In the genomic region with DNA sequence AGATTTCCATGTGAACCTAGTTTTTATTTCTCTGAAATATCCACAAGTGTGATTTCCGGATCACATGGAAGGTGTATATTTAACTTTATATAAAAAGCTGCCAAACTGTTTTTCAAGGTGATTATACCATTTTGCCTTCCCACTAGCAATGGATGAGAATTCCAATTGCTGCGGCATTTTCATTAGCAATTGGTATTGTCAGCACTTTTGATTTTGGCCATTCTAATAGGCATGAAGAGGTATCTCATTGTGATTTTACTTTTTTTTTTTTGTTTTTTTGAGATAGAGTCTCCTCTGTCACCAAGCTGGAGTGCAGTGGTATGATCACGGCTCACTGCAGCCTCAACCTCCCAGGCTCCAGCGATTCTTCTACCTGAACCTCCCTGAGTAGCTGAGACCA, we compare ENCODE assay signal across 21 cellular contexts. TPM values are rescaled to one million over a fixed set of nuclear protein-coding genes. Genes with fewer than 3 reads are reported as not detected.
DNase-seq lines count a peak whose midpoint lies in the region; ATAC-seq, FAIRE-seq and TF ChIP-seq lines count a peak whose summit lies in the region.
"Had no signal": no experiment of that assay in that cellular context is flagged by ENCODE, and none has a peak within 500 bp of the region (broad histone marks: within the 10 kb centered on the region; RNA-seq: fewer than 3 reads in every experiment).

No MANE protein-coding gene starts in this region.

- H3K27ac ChIP-seq in A549 (no peak overlapping the region), HCT116 (ENCODE audit: low read depth, low read length) (no peak overlapping the region), K562 (ENCODE audit: extremely low read depth, low read depth, low read length) (no peak overlapping the region)
- H3K27ac ChIP-seq: BLaER1 treated with 17β-estradiol and CSF1 and Interleukin-3, amounts not matched to agents 10 nM and 100 nM; C4-2B had no signal

- FAIRE-seq in A549 (lab: Jason Lieb, UNC) = no peak
- no peak for FAIRE-seq in K562 (lab: Jason Lieb, UNC)
- FAIRE-seq: A204.1, D721Med, G401.6, GM12891, GM19239 had no signal

- H3K4me1 Mint-ChIP-seq in effector memory CD8-positive, alpha-beta T cell (ENCODE audit: low read depth in 2 of 2) = peaks cover 7 to 11% of the 10 kb centered on the region in 2 donors

- DNase-seq in A549 (ENCODE audit: low read depth in 1 of 2, low spot score in 1 of 2) = no peak
- no peak for DNase-seq in HCT116 (ENCODE audit: low read depth, low spot score)
- no peak for DNase-seq in K562 (ENCODE audit: extremely low read depth in 1 of 4, low spot score in 3 of 4)
- DNase-seq in effector memory CD8-positive, alpha-beta T cell = no peak
- DNase-seq: 8988T; AML-193; Caco-2; Calu3; CD4-positive, alpha-beta T cell; CD8-positive, alpha-beta T cell; DMS79 treated with DMSO at 0.1 percent for 48 hours; GF-D8 had no signal

- CTCF ChIA-PET in A549 (lab: Yijun Ruan, JAX) (interaction anchor here (0.6 to 1.8 kb wide), 5 partner anchors 21 to 606 kb away, joined by 3 to 4 read pairs (median 3); no protein-coding TSS in a partner anchor), HCT116 (lab: Charles Lee) (no interaction called here), K562 (lab: Yijun Ruan, JAX; ENCODE audit: low intra/inter-chr PET ratio) (no interaction called here)

- H3K4me3 Mint-ChIP-seq in effector memory CD8-positive, alpha-beta T cell = no peak overlapping the region
- H3K4me3 Mint-ChIP-seq: B cell; CD4-positive, alpha-beta T cell; CD8-positive, alpha-beta T cell had no signal

- H3K36me3 Mint-ChIP-seq in effector memory CD8-positive, alpha-beta T cell (ENCODE audit: insufficient read depth) = peaks cover 2% of the 10 kb centered on the region

- no peak for TF ChIP-seq POLR2A in A549 (IDR thresholded peaks at IDR 0.05; ENCODE audit: low read length)
- no peak for TF ChIP-seq POLR2A in HCT116 (IDR thresholded peaks at IDR 0.05; ENCODE audit: borderline replicate concordance, extremely low read depth, insufficient read depth, insufficient read length)
- TF ChIP-seq POLR2A in K562 (conservative IDR thresholded peaks at IDR 0.05) = no peak

- in situ Hi-C loops in K562 (cut with MboI) = no loop called here

- TF ChIP-seq CTCF in A549 (IDR thresholded peaks at IDR 0.05) = no peak
- no peak for TF ChIP-seq CTCF in HCT116 (IDR thresholded peaks at IDR 0.05 in 2 of 3, conservative IDR thresholded peaks at IDR 0.05 in 1 of 3; ENCODE audit: borderline replicate concordance in 1 of 3, insufficient read depth in 1 of 3, low read depth in 2 of 3, low read length in 2 of 3)
- no peak for TF ChIP-seq CTCF in K562 (IDR thresholded peaks at IDR 0.05 in 2 of 3, conservative IDR thresholded peaks at IDR 0.05 in 1 of 3; ENCODE audit: insufficient read depth in 2 of 3, low read depth in 1 of 3, low read length in 3 of 3)

- peaks cover 21 to 23% of the 10 kb centered on the region in 2 donors for H3K27me3 Mint-ChIP-seq in effector memory CD8-positive, alpha-beta T cell
- H3K27me3 Mint-ChIP-seq: CD4-positive, alpha-beta T cell had no signal

- H3K4me2 ChIP-seq in A549 = no peak overlapping the region
- no peak overlapping the region for H3K4me2 ChIP-seq in HCT116 (ENCODE audit: low read length)
- H3K4me2 ChIP-seq in K562 (ENCODE audit: insufficient read depth, low read length) = no peak overlapping the region
- H3K4me2 ChIP-seq: BLaER1 treated with 17β-estradiol and CSF1 and Interleukin-3, amounts not matched to agents 10 nM and 100 nM had no signal

- H3K9me3 Mint-ChIP-seq in effector memory CD8-positive, alpha-beta T cell = no peaks in the 10 kb centered on the region
- H3K9me3 Mint-ChIP-seq: CD4-positive, alpha-beta T cell; CD8-positive, alpha-beta T cell had no signal

- H2AFZ ChIP-seq in HCT116 (ENCODE audit: low read depth, low read length, poor library complexity, severe bottlenecking) (peak overlapping the region; percentile 11), K562 (ENCODE audit: low read depth, low read length) (no peak overlapping the region)

- TF ChIP-seq RAD21 in A549 (conservative IDR thresholded peaks at IDR 0.05 in 1 of 2, IDR thresholded peaks at IDR 0.05 in 1 of 2) (no peak), HCT116 (IDR thresholded peaks at IDR 0.05; ENCODE audit: low read depth) (no peak), K562 (CRISPR knock-in tag; conservative IDR thresholded peaks at IDR 0.05 in 1 of 2, IDR thresholded peaks at IDR 0.05 in 1 of 2) (no peak)

- no peaks in the 10 kb centered on the region for H4K20me1 ChIP-seq in HCT116 (ENCODE audit: insufficient read depth)
- H4K20me1 ChIP-seq in K562 (replicated peaks; ENCODE audit: control insufficient read depth, insufficient read depth, low read length) = no peaks in the 10 kb centered on the region
- H4K20me1 ChIP-seq: BLaER1 treated with 17β-estradiol and CSF1 and Interleukin-3, amounts not matched to agents 10 nM and 100 nM had no signal

- BruUV-seq in HCT116 (replicated peaks; lab: Mats Ljungman, UMichigan) = no TSS peak
- no TSS peak for BruUV-seq in K562 (replicated peaks; lab: Mats Ljungman, UMichigan)

- no peak overlapping the region for H3K4me3 ChIP-seq in A549
- no peak overlapping the region for H3K4me3 ChIP-seq in HCT116 (replicated peaks in 1 of 2; ENCODE audit: low read depth in 1 of 2, low read length in 2 of 2)
- H3K4me3 ChIP-seq in K562 = no peak overlapping the region
- H3K4me3 ChIP-seq: BLaER1 treated with 17β-estradiol and CSF1 and Interleukin-3, amounts not matched to agents 10 nM and 100 nM had no signal

- no peak overlapping the region for H3K27ac Mint-ChIP-seq in effector memory CD8-positive, alpha-beta T cell
- H3K27ac Mint-ChIP-seq: CD4-positive, alpha-beta T cell; CD8-positive, alpha-beta T cell had no signal

- no peak for ATAC-seq in A549
- no peak for ATAC-seq in HCT116
- no peak for ATAC-seq in K562
- ATAC-seq in GM19397 (IDR thresholded peaks at IDR 0.05; ENCODE audit: unreplicated experiment) = no peak
- no peak for ATAC-seq in effector memory CD8-positive, alpha-beta T cell (replicated peaks)
- ATAC-seq: CD8-positive, alpha-beta T cell had no signal

- H3K36me3 ChIP-seq in HCT116 (ENCODE audit: control insufficient read depth in 1 of 2, insufficient read depth in 2 of 2, low read length in 2 of 2) (no peaks in the 10 kb centered on the region), K562 (ENCODE audit: control insufficient read depth, insufficient read depth, low read length) (no peaks in the 10 kb centered on the region)
- H3K36me3 ChIP-seq: BLaER1 treated with 17β-estradiol and CSF1 and Interleukin-3, amounts not matched to agents 10 nM and 100 nM had no signal

- intact Hi-C loops in HCT116 (cut with micrococcal nuclease) (no loop called here), K562 (cut with micrococcal nuclease) (no loop called here)

- no peak for TF ChIP-seq EP300 in A549 (IDR thresholded peaks at IDR 0.05)
- no peak for TF ChIP-seq EP300 in K562 (IDR thresholded peaks at IDR 0.05; ENCODE audit: low read length)

- peaks cover 8% of the 10 kb centered on the region; the same call in 1 of the 2 replicates for H3K27me3 ChIP-seq in HCT116 (ENCODE audit: insufficient read depth, low read length)
- H3K27me3 ChIP-seq in K562 (ENCODE audit: control insufficient read depth in 2 of 2, insufficient read depth in 2 of 2, low read length in 2 of 2) = peaks cover 4 to 8% of the 10 kb centered on the region in 2 experiments; a peak in 2 of 5 replicates
- H3K27me3 ChIP-seq: BLaER1 treated with 17β-estradiol and CSF1 and Interleukin-3, amounts not matched to agents 10 nM and 100 nM had no signal

- no peaks in the 10 kb centered on the region for H3K9me1 ChIP-seq in K562 (ENCODE audit: control insufficient read depth, insufficient read depth, low read length)

- H3K4me1 ChIP-seq in A549 = peaks cover 10% of the 10 kb centered on the region; the same call in 2 of the 3 replicates
- peaks cover 5 to 16% of the 10 kb centered on the region in 2 experiments for H3K4me1 ChIP-seq in HCT116 (ENCODE audit: control insufficient read depth in 1 of 2, insufficient read depth in 2 of 2, low read length in 2 of 2)
- H3K4me1 ChIP-seq in K562 (replicated peaks in 1 of 2; ENCODE audit: control insufficient read depth in 2 of 2, insufficient read depth in 2 of 2, low read length in 2 of 2) = peaks cover 5 to 17% of the 10 kb centered on the region in 2 experiments

- RAD21 ChIA-PET in HCT116 (lab: Charles Lee; ENCODE audit: low non-redundant PET in 1 of 2, low total read pairs in 2 of 2, uncharacterized antibody in 2 of 2, unreplicated experiment in 2 of 2) = no interaction called here

- H3K79me2 ChIP-seq in HCT116 (ENCODE audit: insufficient read depth, low read length) = no peaks in the 10 kb centered on the region
- H3K79me2 ChIP-seq in K562 (ENCODE audit: control insufficient read depth, insufficient read depth, low read length) = no peaks in the 10 kb centered on the region

- H3K9me2 ChIP-seq in HCT116 (ENCODE audit: insufficient read depth) = no peaks in the 10 kb centered on the region

- POLR2A ChIA-PET in A549 (lab: Yijun Ruan, JAX) (no interaction called here), HCT116 (lab: Charles Lee) (no interaction called here), K562 (lab: Yijun Ruan, JAX) (interaction anchor here (1.2 to 2.0 kb wide), 3 partner anchors 10 to 36 kb away, joined by 3 to 6 read pairs (median 5); partner anchors contain the start of gene TMEM183A)

- H3K9me3 ChIP-seq in A549 (no peaks in the 10 kb centered on the region), HCT116 (ENCODE audit: control insufficient read depth in 1 of 2, insufficient read depth in 1 of 2, low read depth in 1 of 2, low read length in 2 of 2) (no peaks in the 10 kb centered on the region), K562 (replicated peaks; ENCODE audit: control insufficient read depth, insufficient read depth, low read depth, low read length) (no peaks in the 10 kb centered on the region)
- H3K9me3 ChIP-seq: Caco-2 had no signal

- H3K9ac ChIP-seq in HCT116 (ENCODE audit: low read length) = no peak overlapping the region
- H3K9ac ChIP-seq in K562 (ENCODE audit: insufficient read depth in 1 of 2, low read depth in 2 of 2, low read length in 2 of 2) = no peak overlapping the region
- H3K9ac ChIP-seq: BLaER1 treated with 17β-estradiol and CSF1 and Interleukin-3, amounts not matched to agents 10 nM and 100 nM had no signal

- WGBS in A549 (ENCODE audit: missing lambda C conversion rate) = 47% methylated on average over 4 of the region's 4 CpGs
- WGBS in K562 (ENCODE audit: insufficient coverage, low coverage, missing lambda C conversion rate) = 22% methylated on average over 4 of the region's 4 CpGs

RNA-seq across cellular contexts. Expression of gene CYB5R1, which starts 5.0 kb away (rescaled TPM):
- polyA plus RNA-seq in A549 (2011; rRNA removed) = 15.9 and 19.0 TPM in 2 replicates
- polyA plus RNA-seq in A549 (2012; cell fraction: cytosol; rRNA removed) = 14.2 and 15.8 TPM in 2 replicates
- 18.7 and 19.8 TPM in 2 replicates for polyA plus RNA-seq in A549 (2012; cell fraction: nucleus; rRNA removed)
- polyA plus RNA-seq in A549 (2017; fragmentation: RNase III; extraction: RNeasy Plus Mini Kit Qiagen cat#74134 plus additional on column Dnase treatment) = 16.5 to 19.3 TPM (median 19.3 TPM) in 3 replicates
- 13.1 and 19.2 TPM in 2 replicates for polyA minus RNA-seq in A549 (2011; rRNA and poly(A)+ RNA removed)
- 16.5 TPM for total RNA-seq in HCT116 (2021; ENCODE audit: unreplicated experiment)
- 16.0 and 22.5 TPM in 2 replicates for polyA plus RNA-seq in HCT116 (2012)
- 95.0 and 159 TPM in 2 replicates for total RNA-seq in K562 (2011; cell fraction: chromatin; rRNA removed; ENCODE audit: low replicate concordance)
- 139 and 149 TPM in 2 replicates for total RNA-seq in K562 (2011; cell fraction: nucleolus; rRNA removed)
- 123 and 126 TPM in 2 replicates for total RNA-seq in K562 (2011; cell fraction: nucleoplasm; rRNA removed)
- total RNA-seq in K562 (2014; rRNA removed) = 42.8 and 48.3 TPM in 2 replicates
- total RNA-seq in K562 (2014; rRNA removed; fragmentation: Illumina TruSeq; extraction: Trizol) = 34.4 and 34.6 TPM in 2 replicates
- 32.2 and 32.3 TPM in 2 replicates for total RNA-seq in K562 (2015; rRNA removed; fragmentation: Illumina TruSeq; extraction: Trizol)
- 38.8 and 41.1 TPM in 2 replicates for total RNA-seq in K562 (2021)
- polyA plus RNA-seq in K562 (2011; rRNA removed) = 29.0 and 35.8 TPM in 2 replicates
- polyA plus RNA-seq in K562 (2011; cell fraction: cytosol; rRNA removed) = 22.3 and 33.8 TPM in 2 replicates
- polyA plus RNA-seq in K562 (2011; cell fraction: nucleus; rRNA removed) = 90.4 and 107 TPM in 2 replicates
- 41.2 and 48.6 TPM in 2 replicates for polyA plus RNA-seq in K562 (2012)
- 46.6 and 48.6 TPM in 2 replicates for polyA plus RNA-seq in K562 (2014; fragmentation: Illumina TruSeq; extraction: Trizol)
- 10 to 100 TPM; 10.6 to 14.3 TPM for polyA plus RNA-seq in K562 (2014; fragmentation: Nextera tagmentation; extraction: Ambion mirVana)
- 30.6 and 47.9 TPM in 2 replicates for polyA plus RNA-seq in K562 (2014; rRNA removed)
- polyA minus RNA-seq in K562 (2011; rRNA and poly(A)+ RNA removed) = 24.2 and 35.7 TPM in 2 replicates
- polyA minus RNA-seq in K562 (2011; cell fraction: cytosol; rRNA and poly(A)+ RNA removed) = 9.0 and 16.4 TPM in 2 replicates
- 38.1 and 46.9 TPM in 2 replicates for polyA minus RNA-seq in K562 (2011; cell fraction: nucleus; rRNA and poly(A)+ RNA removed)

RNA-seq across cellular contexts. Expression of gene ADIPOR1, which starts 13.9 kb away (rescaled TPM):
- polyA plus RNA-seq in A549 (2011; rRNA removed) = 131 and 149 TPM in 2 replicates
- 64.2 and 82.2 TPM in 2 replicates for polyA plus RNA-seq in A549 (2012; cell fraction: cytosol; rRNA removed)
- 28.4 and 37.9 TPM in 2 replicates for polyA plus RNA-seq in A549 (2012; cell fraction: nucleus; rRNA removed)
- polyA plus RNA-seq in A549 (2017; fragmentation: RNase III; extraction: RNeasy Plus Mini Kit Qiagen cat#74134 plus additional on column Dnase treatment) = 51.4 to 56.4 TPM (median 55.2 TPM) in 3 replicates
- polyA minus RNA-seq in A549 (2011; rRNA and poly(A)+ RNA removed) = 152 and 176 TPM in 2 replicates
- 89.8 TPM for total RNA-seq in HCT116 (2021; ENCODE audit: unreplicated experiment)
- polyA plus RNA-seq in HCT116 (2012) = 106 and 113 TPM in 2 replicates
- total RNA-seq in K562 (2011; cell fraction: chromatin; rRNA removed; ENCODE audit: low replicate concordance) = 104 TPM in 2 replicates
- 116 and 121 TPM in 2 replicates for total RNA-seq in K562 (2011; cell fraction: nucleolus; rRNA removed)
- total RNA-seq in K562 (2011; cell fraction: nucleoplasm; rRNA removed) = 166 and 246 TPM in 2 replicates
- total RNA-seq in K562 (2014; rRNA removed) = 100 and 120 TPM in 2 replicates
- 110 and 117 TPM in 2 replicates for total RNA-seq in K562 (2014; rRNA removed; fragmentation: Illumina TruSeq; extraction: Trizol)
- total RNA-seq in K562 (2015; rRNA removed; fragmentation: Illumina TruSeq; extraction: Trizol) = 93.3 and 101 TPM in 2 replicates
- 95.2 and 96.1 TPM in 2 replicates for total RNA-seq in K562 (2021)
- 217 and 228 TPM in 2 replicates for polyA plus RNA-seq in K562 (2011; rRNA removed)
- polyA plus RNA-seq in K562 (2011; cell fraction: cytosol; rRNA removed) = 160 and 243 TPM in 2 replicates
- polyA plus RNA-seq in K562 (2011; cell fraction: nucleus; rRNA removed) = 97.3 and 132 TPM in 2 replicates
- polyA plus RNA-seq in K562 (2012) = 71.4 and 117 TPM in 2 replicates
- polyA plus RNA-seq in K562 (2014; fragmentation: Illumina TruSeq; extraction: Trizol) = 137 and 172 TPM in 2 replicates
- 10 to 100 TPM; 29.0 to 33.4 TPM for polyA plus RNA-seq in K562 (2014; fragmentation: Nextera tagmentation; extraction: Ambion mirVana)
- 92.6 and 126 TPM in 2 replicates for polyA plus RNA-seq in K562 (2014; rRNA removed)
- 245 and 292 TPM in 2 replicates for polyA minus RNA-seq in K562 (2011; rRNA and poly(A)+ RNA removed)
- 94.3 and 109 TPM in 2 replicates for polyA minus RNA-seq in K562 (2011; cell fraction: cytosol; rRNA and poly(A)+ RNA removed)
- polyA minus RNA-seq in K562 (2011; cell fraction: nucleus; rRNA and poly(A)+ RNA removed) = 22.8 and 40.0 TPM in 2 replicates

RNA-seq across cellular contexts. Expression of gene TMEM183A, which starts 35.1 kb away (rescaled TPM):
- polyA plus RNA-seq in A549 (2011; rRNA removed) = 114 and 123 TPM in 2 replicates
- polyA plus RNA-seq in A549 (2012; cell fraction: cytosol; rRNA removed) = 61.0 and 67.8 TPM in 2 replicates
- 40.6 and 60.6 TPM in 2 replicates for polyA plus RNA-seq in A549 (2012; cell fraction: nucleus; rRNA removed)
- 46.3 to 49.4 TPM (median 48.4 TPM) in 3 replicates for polyA plus RNA-seq in A549 (2017; fragmentation: RNase III; extraction: RNeasy Plus Mini Kit Qiagen cat#74134 plus additional on column Dnase treatment)
- 107 and 128 TPM in 2 replicates for polyA minus RNA-seq in A549 (2011; rRNA and poly(A)+ RNA removed)
- 64.7 TPM for total RNA-seq in HCT116 (2021; ENCODE audit: unreplicated experiment)
- polyA plus RNA-seq in HCT116 (2012) = 45.5 and 47.6 TPM in 2 replicates
- 131 and 149 TPM in 2 replicates for total RNA-seq in K562 (2011; cell fraction: chromatin; rRNA removed; ENCODE audit: low replicate concordance)
- 80.0 and 91.2 TPM in 2 replicates for total RNA-seq in K562 (2011; cell fraction: nucleolus; rRNA removed)
- 117 and 162 TPM in 2 replicates for total RNA-seq in K562 (2011; cell fraction: nucleoplasm; rRNA removed)
- 119 and 136 TPM in 2 replicates for total RNA-seq in K562 (2014; rRNA removed)
- 127 and 136 TPM in 2 replicates for total RNA-seq in K562 (2014; rRNA removed; fragmentation: Illumina TruSeq; extraction: Trizol)
- total RNA-seq in K562 (2015; rRNA removed; fragmentation: Illumina TruSeq; extraction: Trizol) = 114 TPM in 2 replicates
- total RNA-seq in K562 (2021) = 124 and 143 TPM in 2 replicates
- polyA plus RNA-seq in K562 (2011; rRNA removed) = 166 and 180 TPM in 2 replicates
- 195 and 277 TPM in 2 replicates for polyA plus RNA-seq in K562 (2011; cell fraction: cytosol; rRNA removed)
- polyA plus RNA-seq in K562 (2011; cell fraction: nucleus; rRNA removed) = 226 and 265 TPM in 2 replicates
- 81.2 and 82.1 TPM in 2 replicates for polyA plus RNA-seq in K562 (2012)
- 144 and 190 TPM in 2 replicates for polyA plus RNA-seq in K562 (2014; fragmentation: Illumina TruSeq; extraction: Trizol)
- 10 to 100 TPM; 23.4 to 31.8 TPM for polyA plus RNA-seq in K562 (2014; fragmentation: Nextera tagmentation; extraction: Ambion mirVana)
- polyA plus RNA-seq in K562 (2014; rRNA removed) = 124 and 139 TPM in 2 replicates
- polyA minus RNA-seq in K562 (2011; rRNA and poly(A)+ RNA removed) = 195 and 208 TPM in 2 replicates
- polyA minus RNA-seq in K562 (2011; cell fraction: cytosol; rRNA and poly(A)+ RNA removed) = 63.5 and 86.2 TPM in 2 replicates
- 54.9 and 85.7 TPM in 2 replicates for polyA minus RNA-seq in K562 (2011; cell fraction: nucleus; rRNA and poly(A)+ RNA removed)

RNA-seq across cellular contexts. Expression of gene KLHL12, which starts 45.0 kb away (rescaled TPM):
- polyA plus RNA-seq in A549 (2011; rRNA removed) = 59.4 and 60.3 TPM in 2 replicates
- 12.6 and 14.3 TPM in 2 replicates for polyA plus RNA-seq in A549 (2012; cell fraction: cytosol; rRNA removed)
- polyA plus RNA-seq in A549 (2012; cell fraction: nucleus; rRNA removed) = 11.6 and 21.6 TPM in 2 replicates
- polyA plus RNA-seq in A549 (2017; fragmentation: RNase III; extraction: RNeasy Plus Mini Kit Qiagen cat#74134 plus additional on column Dnase treatment) = 18.2 to 19.9 TPM (median 19.4 TPM) in 3 replicates
- polyA minus RNA-seq in A549 (2011; rRNA and poly(A)+ RNA removed) = 33.9 and 35.8 TPM in 2 replicates
- 33.8 TPM for total RNA-seq in HCT116 (2021; ENCODE audit: unreplicated experiment)
- polyA plus RNA-seq in HCT116 (2012) = 26.5 and 31.1 TPM in 2 replicates
- 42.0 and 56.8 TPM in 2 replicates for total RNA-seq in K562 (2011; cell fraction: chromatin; rRNA removed; ENCODE audit: low replicate concordance)
- total RNA-seq in K562 (2011; cell fraction: nucleolus; rRNA removed) = 12.5 and 16.1 TPM in 2 replicates
- 21.0 and 23.8 TPM in 2 replicates for total RNA-seq in K562 (2011; cell fraction: nucleoplasm; rRNA removed)
- total RNA-seq in K562 (2014; rRNA removed) = 30.7 and 31.5 TPM in 2 replicates
- total RNA-seq in K562 (2014; rRNA removed; fragmentation: Illumina TruSeq; extraction: Trizol) = 40.6 and 43.4 TPM in 2 replicates
- total RNA-seq in K562 (2015; rRNA removed; fragmentation: Illumina TruSeq; extraction: Trizol) = 34.7 and 35.0 TPM in 2 replicates
- 32.0 and 35.2 TPM in 2 replicates for total RNA-seq in K562 (2021)
- 66.8 and 85.1 TPM in 2 replicates for polyA plus RNA-seq in K562 (2011; rRNA removed)
- 32.4 and 50.9 TPM in 2 replicates for polyA plus RNA-seq in K562 (2011; cell fraction: cytosol; rRNA removed)
- 48.0 and 65.3 TPM in 2 replicates for polyA plus RNA-seq in K562 (2011; cell fraction: nucleus; rRNA removed)
- polyA plus RNA-seq in K562 (2012) = 24.1 and 26.7 TPM in 2 replicates
- polyA plus RNA-seq in K562 (2014; fragmentation: Illumina TruSeq; extraction: Trizol) = 37.4 and 40.4 TPM in 2 replicates
- polyA plus RNA-seq in K562 (2014; fragmentation: Nextera tagmentation; extraction: Ambion mirVana) = 10 to 100 TPM; 23.1 to 25.7 TPM
- 32.0 and 33.4 TPM in 2 replicates for polyA plus RNA-seq in K562 (2014; rRNA removed)
- polyA minus RNA-seq in K562 (2011; rRNA and poly(A)+ RNA removed) = 102 and 119 TPM in 2 replicates
- polyA minus RNA-seq in K562 (2011; cell fraction: cytosol; rRNA and poly(A)+ RNA removed) = 23.5 and 28.2 TPM in 2 replicates
- 15.8 and 27.0 TPM in 2 replicates for polyA minus RNA-seq in K562 (2011; cell fraction: nucleus; rRNA and poly(A)+ RNA removed)

RNA-seq across cellular contexts. Expression of gene PPFIA4, which starts 54.2 kb away (rescaled TPM):
- 0.47 and 1.0 TPM in 2 replicates for polyA plus RNA-seq in A549 (2011; rRNA removed)
- polyA plus RNA-seq in A549 (2012; cell fraction: cytosol; rRNA removed) = 0.45 and 0.60 TPM in 2 replicates
- polyA plus RNA-seq in A549 (2012; cell fraction: nucleus; rRNA removed) = 2.9 and 3.3 TPM in 2 replicates
- 0.33 to 0.63 TPM (median 0.44 TPM) in 3 replicates for polyA plus RNA-seq in A549 (2017; fragmentation: RNase III; extraction: RNeasy Plus Mini Kit Qiagen cat#74134 plus additional on column Dnase treatment)
- 0.73 and 1.6 TPM in 2 replicates for polyA minus RNA-seq in A549 (2011; rRNA and poly(A)+ RNA removed)
- 10.8 TPM for total RNA-seq in HCT116 (2021; ENCODE audit: unreplicated experiment)
- 13.7 and 17.2 TPM in 2 replicates for polyA plus RNA-seq in HCT116 (2012)
- 88.7 and 176 TPM in 2 replicates for total RNA-seq in K562 (2011; cell fraction: chromatin; rRNA removed; ENCODE audit: low replicate concordance)
- 60.7 and 63.9 TPM in 2 replicates for total RNA-seq in K562 (2011; cell fraction: nucleolus; rRNA removed)
- total RNA-seq in K562 (2011; cell fraction: nucleoplasm; rRNA removed) = 62.3 and 64.9 TPM in 2 replicates
- 0.94 and 1.00 TPM in 2 replicates for total RNA-seq in K562 (2014; rRNA removed)
- 0.22 and 0.36 TPM in 2 replicates for total RNA-seq in K562 (2014; rRNA removed; fragmentation: Illumina TruSeq; extraction: Trizol)
- total RNA-seq in K562 (2015; rRNA removed; fragmentation: Illumina TruSeq; extraction: Trizol) = 0.43 and 0.60 TPM in 2 replicates
- 1.9 and 2.0 TPM in 2 replicates for total RNA-seq in K562 (2021)
- 12.0 and 15.5 TPM in 2 replicates for polyA plus RNA-seq in K562 (2011; rRNA removed)
- 4.9 and 6.3 TPM in 2 replicates for polyA plus RNA-seq in K562 (2011; cell fraction: cytosol; rRNA removed)
- 133 and 139 TPM in 2 replicates for polyA plus RNA-seq in K562 (2011; cell fraction: nucleus; rRNA removed)
- polyA plus RNA-seq in K562 (2012) = 3.8 and 4.7 TPM in 2 replicates
- 0.69 and 0.70 TPM in 2 replicates for polyA plus RNA-seq in K562 (2014; fragmentation: Illumina TruSeq; extraction: Trizol)
- polyA plus RNA-seq in K562 (2014; fragmentation: Nextera tagmentation; extraction: Ambion mirVana) = under 1 TPM; 0.07 to 0.08 TPM
- 1.2 and 5.3 TPM in 2 replicates for polyA plus RNA-seq in K562 (2014; rRNA removed)
- 5.5 and 9.7 TPM in 2 replicates for polyA minus RNA-seq in K562 (2011; rRNA and poly(A)+ RNA removed)
- 5.2 and 6.8 TPM in 2 replicates for polyA minus RNA-seq in K562 (2011; cell fraction: cytosol; rRNA and poly(A)+ RNA removed)
- polyA minus RNA-seq in K562 (2011; cell fraction: nucleus; rRNA and poly(A)+ RNA removed) = 32.0 and 45.5 TPM in 2 replicates

Comparison
In these comparisons a context has a peak if more than half of its experiments do, and no peak if none do; other contexts are left out.
1. Of the 35 proteins assayed by ChIP-seq in both K562 and A549: peak only in K562: none; only in A549: none; in both: MAFK; in neither: 34.